ENCODE assay signal across 8 cellular contexts in the genomic region with DNA sequence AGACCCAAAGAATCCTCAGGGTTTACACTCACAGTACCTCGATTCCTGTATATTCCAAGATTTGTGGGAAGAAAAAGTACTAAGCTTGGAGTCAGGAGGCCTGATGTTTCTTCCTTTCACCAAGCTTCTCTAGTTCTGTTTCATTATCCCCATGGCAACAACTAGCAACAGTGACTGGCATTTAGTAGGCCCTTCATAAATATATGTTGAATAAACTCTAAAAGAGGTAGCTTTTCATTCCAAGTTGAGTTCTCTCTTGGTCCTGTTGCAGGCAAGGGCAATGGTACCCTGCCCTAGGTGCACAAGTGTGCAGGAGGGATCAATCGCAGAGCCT. TPM values are rescaled to one million over a fixed set of nuclear protein-coding genes. Genes with fewer than 3 reads are reported as not detected.
A peak's percentile ranks its signal among the peaks of the same experiment; 100 is the strongest.
DNase-seq lines count a peak whose midpoint lies in the region; ATAC-seq and TF ChIP-seq lines count a peak whose summit lies in the region.

No MANE protein-coding gene starts in this region.

- peak; percentile 7 for ATAC-seq in GM19438 (IDR thresholded peaks at IDR 0.05; ENCODE audit: low read depth, unreplicated experiment)
- no peak for ATAC-seq in aorta (ENCODE audit: low FRiP score)
- no peak for ATAC-seq in GM18502 (IDR thresholded peaks at IDR 0.05; ENCODE audit: poor library complexity, unreplicated experiment)

- DNase-seq in AG08395 (ENCODE audit: low spot score) (peak; percentile 47), SKM-1 treated with dmso at 0.1 percent for 144 hours (lab: John Stamatoyannopoulos, UW; ENCODE audit: unreplicated experiment) (peak; percentile 52), esophagus squamous epithelium (lab: John Stamatoyannopoulos, UW) (no peak), osteocyte (ENCODE audit: extremely low spot score, unreplicated experiment) (no peak), aorta (no peak)
- DNase-seq in stimulated activated CD4-positive, alpha-beta T cell treated with anti-CD3 and anti-CD28 coated beads, Interleukin-15, amount 100 ng/mL, for 24 hours: no peak

- no peaks in the 10 kb centered on the region for H3K9me3 Mint-ChIP-seq in osteocyte (ENCODE audit: unreplicated experiment)

- no peaks in the 10 kb centered on the region for H3K27me3 ChIP-seq in esophagus squamous epithelium
- H3K27me3 ChIP-seq in aorta (ENCODE audit: control insufficient read depth in 1 of 2, insufficient read depth in 2 of 2, low read length in 1 of 2): no peaks in the 10 kb centered on the region

- H3K36me3 Mint-ChIP-seq in osteocyte (ENCODE audit: unreplicated experiment): peaks cover 10% of the 10 kb centered on the region

- intact Hi-C loops in esophagus squamous epithelium (cut with DNase I): no loop called here
- intact Hi-C loops in aorta (cut with DNase I): loop anchor here (1.0 to 5.0 kb wide), 3 partner anchors 15 to 35 kb away; a partner anchor contains a TSS

- H3K4me3 Mint-ChIP-seq in osteocyte (ENCODE audit: unreplicated experiment): peak overlapping the region; percentile 90

- H3K4me1 Mint-ChIP-seq in osteocyte (ENCODE audit: unreplicated experiment): peaks cover 40% of the 10 kb centered on the region

- TF ChIP-seq CTCF in esophagus squamous epithelium (IDR thresholded peaks at IDR 0.05) (no peak), osteocyte (IDR thresholded peaks at IDR 0.05) (no peak)

- no peaks in the 10 kb centered on the region for H3K9me3 ChIP-seq in esophagus squamous epithelium
- H3K9me3 ChIP-seq in aorta (ENCODE audit: control insufficient read depth, low read length): no peaks in the 10 kb centered on the region

- H3K27ac Mint-ChIP-seq in osteocyte (ENCODE audit: unreplicated experiment): peak overlapping the region; percentile 98

- no peak for TF ChIP-seq POLR2A in esophagus squamous epithelium (IDR thresholded peaks at IDR 0.05)

- WGBS in esophagus squamous epithelium, 2 donors: 0 to 27% methylated on average over 1 to 2 of the region's 2 CpGs
- WGBS in aorta, 2 donors: 30 to 32% methylated on average over 2 of the region's 2 CpGs

- H3K36me3 ChIP-seq in esophagus squamous epithelium (peaks cover 0 to 22% (median 0%) of the 10 kb centered on the region in 3 donors), aorta (ENCODE audit: control insufficient read depth in 1 of 2, insufficient read depth in 2 of 2, low read length in 1 of 2) (no peaks in the 10 kb centered on the region)

- H3K27ac ChIP-seq in esophagus squamous epithelium (peak overlapping the region; percentile 91 to 97 (median 96)), aorta (ENCODE audit: low read depth in 1 of 2, low read length in 2 of 2) (peak overlapping the region in 1 of 2 donors; percentile 64)

- H3K4me3 ChIP-seq in esophagus squamous epithelium (peak overlapping the region; percentile 93 to 98 (median 97)), aorta (ENCODE audit: low read length in 2 of 2) (peak overlapping the region in 1 of 2 donors; percentile 15)

- H3K27me3 Mint-ChIP-seq in osteocyte (ENCODE audit: unreplicated experiment): no peaks in the 10 kb centered on the region

- peaks cover 18 to 46% (median 31%) of the 10 kb centered on the region in 3 donors for H3K4me1 ChIP-seq in esophagus squamous epithelium
- H3K4me1 ChIP-seq in aorta (ENCODE audit: control insufficient read depth in 1 of 2, insufficient read depth in 2 of 2, low read length in 2 of 2): no peaks in the 10 kb centered on the region

RNA-seq across cellular contexts. Expression of a gene that starts 0.5 kb away (rescaled TPM):
- total RNA-seq in esophagus squamous epithelium (10 to 100 TPM; 45.3 to 57.6 (median 53.3) TPM), osteocyte (100 and 102 TPM in 2 replicates), aorta (10 to 100 TPM; 67.6 to 84.0 TPM)
- polyA plus RNA-seq in aorta: 10 to 100 TPM; 29.8 to 54.7 TPM

RNA-seq across cellular contexts. Expression of a gene that starts 15.1 kb away (rescaled TPM):
- total RNA-seq in esophagus squamous epithelium (100 to 1,000 TPM; 111 to 210 (median 162) TPM), osteocyte (42.3 and 44.2 TPM in 2 replicates), aorta (10 to 100 TPM; 30.4 to 42.6 TPM)
- 100 to 1,000 TPM; 133 to 250 TPM for polyA plus RNA-seq in aorta

RNA-seq across cellular contexts. Expression of a gene that starts 37.0 kb away (rescaled TPM):
- total RNA-seq in esophagus squamous epithelium: 10 to 100 TPM; 39.0 to 64.7 (median 60.4) TPM
- total RNA-seq in osteocyte: 125 and 135 TPM in 2 replicates
- 10 to 100 TPM; 78.8 to 82.9 TPM for total RNA-seq in aorta
- polyA plus RNA-seq in aorta: 100 to 1,000 TPM; 148 to 217 TPM

Comparison
In these comparisons a context has a peak if more than half of its experiments do, and no peak if none do; other contexts are left out.
1. DNase-seq: peak in AG08395 (single experiment) and SKM-1 treated with dmso at 0.1 percent for 144 hours (single experiment); none in esophagus squamous epithelium (single experiment), osteocyte (single experiment), aorta (0 of 2) and stimulated activated CD4-positive, alpha-beta T cell treated with anti-CD3 and anti-CD28 coated beads, Interleukin-15, amount 100 ng/mL, for 24 hours (single experiment).